23 cellular contexts compared by ENCODE assay signal in genomic region chr14:58871972-58872530, GRCh38.
DNase-seq lines count a peak whose midpoint lies in the region; ATAC-seq and TF ChIP-seq lines count a peak whose summit lies in the region.
"Had no signal": no experiment of that assay in that cellular context is flagged by ENCODE, and none has a peak within 500 bp of the region (broad histone marks: within the 10 kb centered on the region; RNA-seq: fewer than 3 reads in every experiment).

No MANE protein-coding gene starts in this region.

- no peaks in the 10 kb centered on the region for H3K27me3 ChIP-seq in skeletal muscle satellite cell (ENCODE audit: control insufficient read depth, insufficient read depth, low read length)
- peaks cover 6% of the 10 kb centered on the region for H3K27me3 ChIP-seq in left ventricle myocardium inferior (ENCODE audit: low read depth)
- H3K27me3 ChIP-seq: tibial artery had no signal

- ATAC-seq in GM21737 (IDR thresholded peaks at IDR 0.05; ENCODE audit: unreplicated experiment), result no peak
- ATAC-seq: stimulated activated naive CD8-positive, alpha-beta T cell treated with anti-CD3 and anti-CD28 coated beads, Interleukin-15, Interleukin-2, amounts not matched to agents 100 U/mL and 50 U/mL, for 24 hours; WTC11 had no signal

- H3K36me3 ChIP-seq in skeletal muscle satellite cell (ENCODE audit: insufficient read depth, low read length) (no peaks in the 10 kb centered on the region), left ventricle myocardium inferior (no peaks in the 10 kb centered on the region)
- H3K36me3 ChIP-seq: tibial artery had no signal

- no peak overlapping the region for H3K27ac ChIP-seq in left ventricle myocardium inferior (replicated peaks)
- H3K27ac ChIP-seq: HL-60, tibial artery had no signal

- intact Hi-C loops in left ventricle myocardium inferior (cut with micrococcal nuclease), result no loop called here

- in situ Hi-C loops in G401 (cut with HindIII; ENCODE audit: low sequenced_read_pairs), result no loop called here

- H3K4me3 ChIP-seq in fibroblast of the aortic adventitia (ENCODE audit: low read depth, low read length) (no peak overlapping the region), skeletal muscle satellite cell (ENCODE audit: low read length) (no peak overlapping the region), left ventricle myocardium inferior (no peak overlapping the region)
- H3K4me3 ChIP-seq: smooth muscle cell, tibial artery had no signal

- H3K9me3 ChIP-seq in skeletal muscle satellite cell (replicated peaks; ENCODE audit: low read length) (no peaks in the 10 kb centered on the region), left ventricle myocardium inferior (replicated peaks) (no peaks in the 10 kb centered on the region)
- H3K9me3 ChIP-seq: tibial artery had no signal

- peak; percentile 28 for DNase-seq in G401 (ENCODE audit: low spot score)
- peak; percentile 15 for DNase-seq in amniotic epithelial cell (ENCODE audit: low read depth)
- DNase-seq in fibroblast of the aortic adventitia (ENCODE audit: low read depth), result peak; percentile 26
- DNase-seq in left ventricle myocardium inferior, result no peak
- no peak for DNase-seq in KG1 (lab: John Stamatoyannopoulos, UW)
- DNase-seq: activated CD4-positive, alpha-beta memory T cell treated with anti-CD3 and anti-CD28 coated beads for 36 hours; activated effector memory CD4-positive, alpha-beta T cell treated with anti-CD3 and anti-CD28 coated beads, Interleukin-2, amount 50 U/mL, for 16 hours; COR-L47; DND-41; hippocampal formation; midbrain; NCI-H1105 treated with DMSO at 0.1 percent for 48 hours; NCI-H524 treated with DMSO at 0.1 percent for 48 hours; nephron progenitor cell; stimulated activated CD4-positive, alpha-beta T cell treated with anti-CD3 and anti-CD28 coated beads, Interleukin-4, amount 100 ng/mL, for 1 hour; stimulated activated naive CD8-positive, alpha-beta T cell treated with anti-CD3 and anti-CD28 coated beads, Interleukin-15, Interleukin-2, amounts not matched to agents 100 U/mL and 50 U/mL, for 24 hours; T-helper 9 cell; tibial artery had no signal

- no peak for TF ChIP-seq CTCF in fibroblast of the aortic adventitia (IDR thresholded peaks at IDR 0.05; ENCODE audit: insufficient read depth, low read length)
- no peak for TF ChIP-seq CTCF in left ventricle myocardium inferior (IDR thresholded peaks at IDR 0.05; ENCODE audit: borderline replicate concordance)

- peak overlapping the region; percentile 32 for H3K9ac ChIP-seq in skeletal muscle satellite cell (ENCODE audit: low read depth, low read length)

- peak overlapping the region; percentile 20 for H3K4me2 ChIP-seq in skeletal muscle satellite cell (ENCODE audit: low read length)
- H3K4me2 ChIP-seq: smooth muscle cell had no signal

- H3K4me1 ChIP-seq in skeletal muscle satellite cell (ENCODE audit: control insufficient read depth, insufficient read depth, low read length) (peaks cover 22% of the 10 kb centered on the region), left ventricle myocardium inferior (no peaks in the 10 kb centered on the region)

Comparison
In these comparisons a context has a peak if more than half of its experiments do, and no peak if none do; other contexts are left out.
1. DNase-seq: peak in G401 (single experiment), amniotic epithelial cell (single experiment) and fibroblast of the aortic adventitia (single experiment); none in left ventricle myocardium inferior (single experiment) and KG1 (single experiment).